ENCODE assay signal across 8 cellular contexts in genomic region chr3:45551214-45552010, GRCh38. TPM values are rescaled to one million over a fixed set of nuclear protein-coding genes. Genes with fewer than 3 reads are reported as not detected.
DNase-seq lines count a peak whose midpoint lies in the region; ATAC-seq and TF ChIP-seq lines count a peak whose summit lies in the region.

No MANE protein-coding gene starts in this region.

- peak overlapping the region; percentile 89; the same call in 2 of the 3 replicates for H2BK15ac ChIP-seq in IMR-90 (ENCODE audit: low read depth, low read length)

- H3K4me1 ChIP-seq in A673 (ENCODE audit: insufficient read depth, low read length, poor library complexity, severe bottlenecking) (no peaks in the 10 kb centered on the region), IMR-90 (ENCODE audit: control insufficient read depth, insufficient read depth, low read length) (peaks cover 46% of the 10 kb centered on the region), endodermal cell (ENCODE audit: control insufficient read depth, insufficient read depth, low read length) (peaks cover 3% of the 10 kb centered on the region), mucosa of descending colon (ENCODE audit: low read depth) (peaks cover 4% of the 10 kb centered on the region)

- peak overlapping the region; percentile 62 for H3K4me2 ChIP-seq in IMR-90 (ENCODE audit: low read depth, low read length)

- no peak overlapping the region for H3K4me3 Mint-ChIP-seq in endodermal cell

- peak overlapping the region; percentile 70 for H3K18ac ChIP-seq in IMR-90 (ENCODE audit: low read depth, low read length)

- H3K27me3 Mint-ChIP-seq in endodermal cell (ENCODE audit: insufficient read depth) = no peaks in the 10 kb centered on the region

- H3K4ac ChIP-seq in IMR-90 (ENCODE audit: low read depth, low read length) = peak overlapping the region; percentile 91

- CTCF ChIA-PET in A673 (lab: Charles Lee) (no interaction called here), IMR-90 (lab: Yijun Ruan, JAX) (interaction anchor here (1.3 kb wide), 1 partner anchor 108 kb away, joined by 3 read pairs; no protein-coding TSS in a partner anchor)

- peaks cover 40% of the 10 kb centered on the region for H3K9me1 ChIP-seq in IMR-90 (ENCODE audit: insufficient read depth, low read length)

- peak overlapping the region; percentile 43; the same call in 1 of the 2 replicates for H3K9ac ChIP-seq in IMR-90 (ENCODE audit: low read depth, low read length)
- H3K9ac ChIP-seq in endodermal cell (ENCODE audit: extremely low read depth, low read length, poor library complexity, severe bottlenecking) = no peak overlapping the region

- H2AK9ac ChIP-seq in IMR-90 (replicated peaks; ENCODE audit: low read depth, low read length, poor library complexity) = peak overlapping the region; percentile 33

- H3K27me3 ChIP-seq in A673 (replicated peaks; ENCODE audit: insufficient read depth, low read depth, low read length, poor library complexity) = no peaks in the 10 kb centered on the region
- H3K27me3 ChIP-seq in IMR-90 (ENCODE audit: control insufficient read depth, insufficient read depth, low read length) = no peaks in the 10 kb centered on the region
- H3K27me3 ChIP-seq in endodermal cell (ENCODE audit: control insufficient read depth, insufficient read depth, low read length, poor library complexity, severe bottlenecking) = no peaks in the 10 kb centered on the region

- peak overlapping the region; percentile 91 for H2BK20ac ChIP-seq in IMR-90 (ENCODE audit: low read depth, low read length)

- no peak for TF ChIP-seq POLR2A in IMR-90 (IDR thresholded peaks at IDR 0.05; ENCODE audit: low read depth, low read length)

- H2AFZ ChIP-seq in IMR-90 (replicated peaks; ENCODE audit: low read length, poor library complexity) = peak overlapping the region; percentile 73

- peak overlapping the region; percentile 67 for H3K56ac ChIP-seq in IMR-90 (ENCODE audit: extremely low read depth, insufficient read depth, low read length)

- no peaks in the 10 kb centered on the region for H3K36me3 ChIP-seq in A673 (ENCODE audit: insufficient read depth, low read length, poor library complexity, severe bottlenecking)
- H3K36me3 ChIP-seq in IMR-90 (ENCODE audit: control insufficient read depth, insufficient read depth, low read length) = no peaks in the 10 kb centered on the region; the same call in 1 of the 2 replicates
- H3K36me3 ChIP-seq in endodermal cell (ENCODE audit: control insufficient read depth, insufficient read depth, low read length) = peaks cover 16% of the 10 kb centered on the region
- no peaks in the 10 kb centered on the region for H3K36me3 ChIP-seq in mucosa of descending colon (ENCODE audit: low read depth)

- peak overlapping the region; percentile 90 for H2BK120ac ChIP-seq in IMR-90 (ENCODE audit: low read depth, low read length)

- in situ Hi-C loops in IMR-90 (cut with MboI; ENCODE audit: low sequenced_read_pairs) = no loop called here

- intact Hi-C loops in A673 (cut with micrococcal nuclease; ENCODE audit: unreplicated experiment) (no loop called here), IMR-90 (cut with micrococcal nuclease) (no loop called here), mucosa of descending colon (cut with DNase I, micrococcal nuclease) (no loop called here)

- BruUV-seq in A673 (replicated peaks; lab: Mats Ljungman, UMichigan) = no TSS peak
- no TSS peak for BruUV-seq in IMR-90 (replicated peaks; lab: Mats Ljungman, UMichigan)

- TF ChIP-seq RAD21 in IMR-90 (IDR thresholded peaks at IDR 0.05; ENCODE audit: low read length) = no peak

- TF ChIP-seq CTCF in A673 (conservative IDR thresholded peaks at IDR 0.05; ENCODE audit: low read depth, low read length) (no peak), IMR-90 (conservative IDR thresholded peaks at IDR 0.05; ENCODE audit: low read depth, low read length) (no peak), endodermal cell (conservative IDR thresholded peaks at IDR 0.05) (no peak), mucosa of descending colon (IDR thresholded peaks at IDR 0.05) (no peak)

- peak overlapping the region; percentile 39 for H4K5ac ChIP-seq in IMR-90 (ENCODE audit: low read depth, low read length)

- H3K9me3 ChIP-seq in A673 (ENCODE audit: low read depth, low read length, poor library complexity, severe bottlenecking) (no peaks in the 10 kb centered on the region), IMR-90 (ENCODE audit: control insufficient read depth, insufficient read depth, low read length) (no peaks in the 10 kb centered on the region), endodermal cell (ENCODE audit: control insufficient read depth, low read length) (no peaks in the 10 kb centered on the region), mucosa of descending colon (no peaks in the 10 kb centered on the region)

- H3K27ac ChIP-seq in A673 (ENCODE audit: low read depth, low read length, poor library complexity, severe bottlenecking) (no peak overlapping the region), IMR-90 (ENCODE audit: insufficient read depth, low read length) (peak overlapping the region; percentile 70), endodermal cell (ENCODE audit: low read depth, low read length) (no peak overlapping the region)

- no peaks in the 10 kb centered on the region for H3K9me3 Mint-ChIP-seq in endodermal cell

- peak overlapping the region; percentile 80 for H4K91ac ChIP-seq in IMR-90 (ENCODE audit: insufficient read depth, low read depth, low read length)

- H3K36me3 Mint-ChIP-seq in endodermal cell (ENCODE audit: low read depth) = peaks cover 15% of the 10 kb centered on the region

- ATAC-seq in IMR-90 (ENCODE audit: low read depth) (peak; percentile 91), mucosa of descending colon (peak; percentile 24), GM18907 (IDR thresholded peaks at IDR 0.05; ENCODE audit: unreplicated experiment) (no peak), HG02571 (IDR thresholded peaks at IDR 0.05; ENCODE audit: unreplicated experiment) (no peak)

- dilution Hi-C loops in IMR-90 (cut with HindIII; ENCODE audit: low sequenced_read_pairs, unreplicated experiment) = no loop called here

- no CpG with 5 or more reads among the region's 11 CpGs for WGBS in IMR-90 (ENCODE audit: extremely low coverage in 2 of 2, insufficient read length in 1 of 2), 2 experiments
- WGBS in endodermal cell (ENCODE audit: insufficient coverage in 1 of 2, insufficient read length in 1 of 2), 2 experiments = 80 to 91% methylated on average over 2 to 11 of the region's 11 CpGs

- H3K4me1 Mint-ChIP-seq in endodermal cell = peaks cover 9% of the 10 kb centered on the region

- H2BK5ac ChIP-seq in IMR-90 (ENCODE audit: low read depth, low read length, poor library complexity, severe bottlenecking) = peak overlapping the region; percentile 93

- peak overlapping the region; percentile 60 for H3K14ac ChIP-seq in IMR-90 (replicated peaks; ENCODE audit: low read depth, low read length)

- DNase-seq in A673 (ENCODE audit: low spot score) (peak; percentile 1), IMR-90 (peak; percentile 99), endodermal cell (peak; percentile 46), mucosa of descending colon (peak; percentile 40 to 67 (median 49)), GM19238 (ENCODE audit: insufficient read length, low spot score) (no peak)
- DNase-seq in stimulated activated CD4-positive, alpha-beta T cell treated with anti-CD3 and anti-CD28 coated beads, Interleukin-15, amount 100 ng/mL, for 24 hours = no peak

- H3K27ac Mint-ChIP-seq in endodermal cell = peak overlapping the region; percentile 30

- POLR2A ChIA-PET in A673 (lab: Charles Lee; ENCODE audit: low non-redundant PET) (no interaction called here), IMR-90 (lab: Charles Lee; ENCODE audit: unreplicated experiment) (no interaction called here)

- H4K20me1 ChIP-seq in IMR-90 (ENCODE audit: insufficient read depth, low read length) = no peaks in the 10 kb centered on the region

- peak overlapping the region; percentile 68; the same call in 1 of the 2 replicates for H3K23ac ChIP-seq in IMR-90 (ENCODE audit: low read depth, low read length)

- H2AK5ac ChIP-seq in IMR-90 (ENCODE audit: low read depth, low read length) = peak overlapping the region; percentile 96

- peaks cover 3% of the 10 kb centered on the region in 2 experiments; a peak in 1 of 4 replicates for H3K79me1 ChIP-seq in IMR-90 (ENCODE audit: low read depth in 1 of 2, low read length in 2 of 2)

- H3K4me3 ChIP-seq in A673 (ENCODE audit: low read depth, low read length, poor library complexity, severe bottlenecking) (no peak overlapping the region), IMR-90 (ENCODE audit: insufficient read depth, low read depth, low read length) (no peak overlapping the region), endodermal cell (ENCODE audit: low read length) (no peak overlapping the region), mucosa of descending colon (no peak overlapping the region)

- H4K8ac ChIP-seq in IMR-90 (ENCODE audit: low read depth in 2 of 2, low read length in 2 of 2) = peak overlapping the region; percentile 68 to 80; a peak in 3 of 4 replicates

TF ChIP-seq in IMR-90, 13 proteins besides CTCF, POLR2A, EP300 and RAD21 (continues in another document):
- TF ChIP-seq MAZ (IDR thresholded peaks at IDR 0.05; ENCODE audit: borderline replicate concordance, low read depth, low read length) (peak; percentile 96), SMC3 (IDR thresholded peaks at IDR 0.05; ENCODE audit: low read depth, low read length) (no peak), MAFK (IDR thresholded peaks at IDR 0.05; ENCODE audit: low read depth, low read length) (no peak), CHD1 (IDR thresholded peaks at IDR 0.05; ENCODE audit: low read depth, low read length) (no peak), FOS (IDR thresholded peaks at IDR 0.05; ENCODE audit: low read depth, low read length) (peak; percentile 78), CEBPB (IDR thresholded peaks at IDR 0.05; ENCODE audit: low read depth, low read length) (peak; percentile 49), RCOR1 (IDR thresholded peaks at IDR 0.05; ENCODE audit: insufficient replicate concordance, low read length) (peak; percentile 89), USF2 (IDR thresholded peaks at IDR 0.05; ENCODE audit: low read depth, low read length) (peak; percentile 47; the same call in 1 of the 2 replicates), NFE2L2 (IDR thresholded peaks at IDR 0.05; ENCODE audit: low read depth, low read length) (no peak)

RNA-seq across cellular contexts. Expression of gene LIMD1, which starts 43.1 kb away (rescaled TPM):
- 18.5 and 20.7 TPM in 2 replicates for total RNA-seq in A673 (2021)
- total RNA-seq in IMR-90 (2012; rRNA removed) = 21.5 and 22.5 TPM in 2 replicates
- 20.5 and 20.9 TPM in 2 replicates for polyA plus RNA-seq in IMR-90 (2012; rRNA removed)
- polyA plus RNA-seq in IMR-90 (2012; cell fraction: cytosol; rRNA removed) = 12.3 and 13.9 TPM in 2 replicates
- 52.7 and 53.0 TPM in 2 replicates for polyA plus RNA-seq in IMR-90 (2012; cell fraction: nucleus; rRNA removed; ENCODE audit: low replicate concordance)
- total RNA-seq in endodermal cell = 10 to 100 TPM; 30.9 to 33.4 TPM
- polyA plus RNA-seq in endodermal cell (2013, experiment 1 of 2) = 16.5 TPM
- 12.0 TPM for polyA plus RNA-seq in endodermal cell (2013, experiment 2 of 2)
- total RNA-seq in mucosa of descending colon = 10 to 100 TPM; 36.0 to 40.9 (median 38.9) TPM

Comparison
In these comparisons a context has a peak if more than half of its experiments do, and no peak if none do; other contexts are left out.
1. DNase-seq: peak in A673 (single experiment), IMR-90 (single experiment), endodermal cell (single experiment) and mucosa of descending colon (3 of 3); none in stimulated activated CD4-positive, alpha-beta T cell treated with anti-CD3 and anti-CD28 coated beads, Interleukin-15, amount 100 ng/mL, for 24 hours (single experiment) and GM19238 (single experiment).
2. ATAC-seq: peak in IMR-90 (single experiment) and mucosa of descending colon (single experiment); none in GM18907 (single experiment) and HG02571 (single experiment).